Comparison of ENCODE assay signal across 10 cellular contexts in the genomic region with DNA sequence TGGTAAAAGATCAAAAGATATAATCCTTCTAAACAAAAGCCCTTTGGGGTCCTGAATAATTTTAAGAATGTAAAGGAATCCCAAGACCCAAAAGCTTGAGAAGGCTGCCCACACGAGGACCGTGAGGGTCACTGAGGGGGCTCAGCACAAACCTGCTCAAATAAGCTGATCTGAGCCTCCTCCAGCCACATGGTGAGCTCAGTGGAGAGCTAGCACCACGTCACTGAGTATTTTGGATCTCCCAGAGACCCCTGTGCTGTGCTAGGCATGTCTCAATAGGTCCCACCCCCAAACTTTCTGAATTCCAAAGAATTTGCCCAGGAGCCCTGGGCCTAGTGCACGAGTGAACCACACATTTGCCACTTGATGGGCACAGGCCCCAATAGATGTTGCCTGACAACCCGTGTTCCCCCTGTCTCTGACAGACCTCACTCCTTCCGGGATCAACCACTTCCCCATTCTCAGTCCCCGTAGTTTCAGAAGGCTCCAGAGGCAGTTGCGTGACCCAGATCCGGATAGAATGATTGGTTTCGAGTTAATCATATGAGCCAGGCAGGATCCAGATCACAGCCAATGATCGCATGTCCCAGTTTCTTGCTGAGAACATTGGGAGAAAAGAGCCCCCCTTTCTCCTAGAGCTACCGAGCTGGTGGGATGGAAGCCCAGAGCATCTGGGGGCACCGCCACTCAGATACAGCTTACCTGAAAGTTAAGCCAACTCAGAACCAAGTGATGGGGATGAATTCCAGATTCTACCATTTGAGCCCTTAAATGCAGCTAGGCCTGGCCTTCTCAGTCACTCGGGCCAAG.
DNase-seq lines count a peak whose midpoint lies in the region; ATAC-seq, FAIRE-seq and TF ChIP-seq lines count a peak whose summit lies in the region.
"Had no signal": no experiment of that assay in that cellular context is flagged by ENCODE, and none has a peak within 500 bp of the region (broad histone marks: within the 10 kb centered on the region; RNA-seq: fewer than 3 reads in every experiment).

No MANE protein-coding gene starts in this region.

- no peaks in the 10 kb centered on the region for H3K27me3 ChIP-seq in BLaER1 treated with 17β-estradiol and CSF1 and Interleukin-3, amounts not matched to agents 10 nM and 100 nM
- H3K27me3 ChIP-seq in H7 (ENCODE audit: control insufficient read depth, insufficient read depth, low read length) (no peaks in the 10 kb centered on the region), lower lobe of right lung (ENCODE audit: low read depth) (no peaks in the 10 kb centered on the region)

- DNase-seq in H7 = peak; percentile 12
- DNase-seq in SKM-1 (lab: John Stamatoyannopoulos, UW; ENCODE audit: unreplicated experiment) = peak; percentile 79
- no peak for DNase-seq in lower lobe of right lung
- DNase-seq in LoVo (ENCODE audit: low spot score) = no peak
- no peak for DNase-seq in kidney
- no peak for DNase-seq in RCC 7860 (ENCODE audit: low spot score)
- DNase-seq in NCI-H69 (lab: John Stamatoyannopoulos, UW) = no peak

- TF ChIP-seq CTCF in lower lobe of right lung (IDR thresholded peaks at IDR 0.05) (no peak), kidney (IDR thresholded peaks at IDR 0.05; ENCODE audit: borderline replicate concordance, extremely low read depth, insufficient read depth) (no peak)

- no peak overlapping the region for H3K4me3 ChIP-seq in BLaER1 treated with 17β-estradiol and CSF1 and Interleukin-3, amounts not matched to agents 10 nM and 100 nM
- H3K4me3 ChIP-seq in H7 (ENCODE audit: insufficient read depth, low read depth, low read length) = no peak overlapping the region
- no peak overlapping the region for H3K4me3 ChIP-seq in lower lobe of right lung
- no peak overlapping the region for H3K4me3 ChIP-seq in kidney (ENCODE audit: low read length in 2 of 2)

- peaks cover 0 to 24% (median 0%) of the 10 kb centered on the region in 11 experiments; a peak in 5 of 22 replicates for H4K20me1 ChIP-seq in BLaER1 treated with 17β-estradiol and CSF1 and Interleukin-3, amounts not matched to agents 10 nM and 100 nM

- ATAC-seq in lower lobe of right lung = peak; percentile 20 to 65
- ATAC-seq: HCT116 had no signal

- H3K4me1 ChIP-seq in BLaER1 treated with 17β-estradiol and CSF1 and Interleukin-3, amounts not matched to agents 10 nM and 100 nM = peaks cover 29 to 36% (median 34%) of the 10 kb centered on the region in 10 experiments
- H3K4me1 ChIP-seq in lower lobe of right lung = peaks cover 52% of the 10 kb centered on the region
- peaks cover 0 to 14% of the 10 kb centered on the region in 2 donors for H3K4me1 ChIP-seq in kidney (ENCODE audit: control insufficient read depth in 1 of 2, insufficient read depth in 1 of 2, low read depth in 1 of 2, low read length in 2 of 2)

- no peak for FAIRE-seq in kidney (lab: Jason Lieb, UNC)
- no peak for FAIRE-seq in RCC 7860 (lab: Jason Lieb, UNC)

- H3K9me3 ChIP-seq in BLaER1 treated with 17β-estradiol and CSF1 and Interleukin-3, amounts not matched to agents 10 nM and 100 nM (replicated peaks in 1 of 11) = no peaks in the 10 kb centered on the region
- H3K9me3 ChIP-seq in lower lobe of right lung (no peaks in the 10 kb centered on the region), kidney (ENCODE audit: control insufficient read depth in 1 of 2, low read length in 2 of 2) (no peaks in the 10 kb centered on the region)

- H3K36me3 ChIP-seq in BLaER1 treated with 17β-estradiol and CSF1 and Interleukin-3, amounts not matched to agents 10 nM and 100 nM = peaks cover 0 to 22% (median 0%) of the 10 kb centered on the region in 11 experiments; a peak in 7 of 22 replicates
- H3K36me3 ChIP-seq in H7 (replicated peaks; ENCODE audit: control insufficient read depth, insufficient read depth, low read length) = no peaks in the 10 kb centered on the region
- H3K36me3 ChIP-seq in lower lobe of right lung = peaks cover 53% of the 10 kb centered on the region
- H3K36me3 ChIP-seq in kidney (ENCODE audit: control insufficient read depth in 1 of 2, insufficient read depth in 2 of 2, low read length in 2 of 2) = peaks cover 22 to 34% of the 10 kb centered on the region in 2 donors

- peak overlapping the region in 6 of 11 experiments; percentile 9 to 48 (median 34); a peak in 7 of 22 replicates for H3K9ac ChIP-seq in BLaER1 treated with 17β-estradiol and CSF1 and Interleukin-3, amounts not matched to agents 10 nM and 100 nM
- H3K9ac ChIP-seq in kidney (ENCODE audit: low read length in 2 of 2) = no peak overlapping the region

- intact Hi-C loops in lower lobe of right lung (cut with DNase I) = loop anchor here (10.0 kb wide), 1 partner anchor 196 kb away; no protein-coding TSS in a partner anchor
- intact Hi-C loops in kidney (cut with DNase I) = loop anchor here (10.0 kb wide), 1 partner anchor 86 kb away; no protein-coding TSS in a partner anchor

- peak overlapping the region in 10 of 11 experiments; percentile 0 to 78 (median 64); a peak in 18 of 22 replicates for H3K27ac ChIP-seq in BLaER1 treated with 17β-estradiol and CSF1 and Interleukin-3, amounts not matched to agents 10 nM and 100 nM
- H3K27ac ChIP-seq in lower lobe of right lung (peak overlapping the region; percentile 58), kidney (ENCODE audit: low read depth in 2 of 2, low read length in 2 of 2) (no peak overlapping the region)
- H3K27ac ChIP-seq: C4-2B had no signal

- peak overlapping the region; percentile 57 to 80 (median 67) for H3K4me2 ChIP-seq in BLaER1 treated with 17β-estradiol and CSF1 and Interleukin-3, amounts not matched to agents 10 nM and 100 nM

Comparison
In these comparisons a context has a peak if more than half of its experiments do, and no peak if none do; other contexts are left out.
1. H3K27ac ChIP-seq: peak in BLaER1 treated with 17β-estradiol and CSF1 and Interleukin-3, amounts not matched to agents 10 nM and 100 nM (10 of 11) and lower lobe of right lung (single experiment); none in kidney (0 of 2).
2. H3K9ac ChIP-seq: peak in BLaER1 treated with 17β-estradiol and CSF1 and Interleukin-3, amounts not matched to agents 10 nM and 100 nM (6 of 11); none in kidney (0 of 2).
3. DNase-seq: peak in H7 (single experiment) and SKM-1 (single experiment); none in lower lobe of right lung (single experiment), LoVo (single experiment), kidney (single experiment), RCC 7860 (single experiment) and NCI-H69 (single experiment).